Comparison of ENCODE assay signal across 18 cellular contexts in the genomic region with DNA sequence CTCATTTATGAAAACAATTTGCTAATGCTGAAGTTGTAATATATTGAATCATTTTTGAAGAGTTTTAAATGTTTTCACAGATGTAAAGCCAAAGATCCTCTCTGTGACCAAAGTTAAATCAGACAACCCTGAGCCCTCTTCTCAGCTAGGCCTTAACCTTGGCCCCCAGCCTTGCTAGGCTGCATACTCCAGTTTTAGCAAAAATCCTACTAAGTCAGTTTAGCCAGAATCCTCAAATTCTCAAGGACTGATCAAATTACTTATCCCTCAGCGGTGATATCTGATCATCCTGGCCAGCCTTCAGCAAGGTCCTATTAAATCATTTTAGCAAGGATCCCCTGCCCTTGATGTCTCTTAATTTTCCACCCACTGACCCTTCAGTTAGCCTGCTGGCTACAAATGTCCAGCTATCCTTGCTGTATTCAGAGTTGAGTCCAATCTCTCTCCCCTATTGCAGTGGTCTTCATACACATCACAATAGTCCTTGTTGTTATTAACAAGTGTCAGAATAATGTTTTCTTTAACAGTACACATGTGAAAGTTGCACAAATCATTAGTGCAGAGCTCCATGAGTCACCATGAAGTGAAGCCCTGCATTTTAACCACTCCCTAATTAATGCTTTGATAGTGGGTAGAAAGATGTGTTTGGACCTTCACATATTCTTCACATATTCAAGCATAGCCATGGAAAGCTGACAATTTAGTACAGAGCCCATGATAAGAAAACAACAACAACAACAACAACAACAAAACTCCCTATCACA.
"Had no signal": no experiment of that assay in that cellular context is flagged by ENCODE, and none has a peak within 500 bp of the region (broad histone marks: within the 10 kb centered on the region; RNA-seq: fewer than 3 reads in every experiment).

No MANE protein-coding gene starts in this region.

- H3K4me3 ChIP-seq: ascending aorta, breast epithelium, lung had no signal

- H3K27me3 ChIP-seq: ascending aorta, breast epithelium, foreskin keratinocyte had no signal

- H3K27ac Mint-ChIP-seq: activated CD4-positive, alpha-beta T cell treated with anti-CD3 and anti-CD28 coated beads, Interleukin-2, amount 10 ng/mL, durations not matched to agents 24 days and 14 days; activated naive CD4-positive, alpha-beta T cell treated with anti-CD3 and anti-CD28 coated beads for 36 hours; mesothelial cell of epicardium; T-helper 2 cell treated with Interferon-gamma antibody and Interleukin-4, amounts not matched to agents 5 μg/mL and 100 μg/mL, for 36 hours had no signal

- H3K9me3 Mint-ChIP-seq: activated CD4-positive, alpha-beta T cell treated with anti-CD3 and anti-CD28 coated beads, Interleukin-2, amount 10 ng/mL, durations not matched to agents 24 days and 14 days; activated naive CD4-positive, alpha-beta T cell treated with anti-CD3 and anti-CD28 coated beads for 36 hours; activated T-cell treated with anti-CD3 and anti-CD28 coated beads, Interleukin-2, amount 50 U/mL, for 4 hours; natural killer cell treated with Interleukin-12 subunit alpha and Interleukin-12 subunit beta and Interleukin-15 and Interleukin-18, amount 100 ng/mL, for 72 hours; T-helper 2 cell treated with Interferon-gamma antibody and Interleukin-4, amounts not matched to agents 5 μg/mL and 100 μg/mL, for 36 hours had no signal

- H3K4me1 ChIP-seq: ascending aorta, breast epithelium, foreskin keratinocyte had no signal

- H3K27me3 Mint-ChIP-seq: activated CD4-positive, alpha-beta T cell treated with anti-CD3 and anti-CD28 coated beads, Interleukin-2, amount 10 ng/mL, durations not matched to agents 24 days and 14 days; natural killer cell treated with Interleukin-12 subunit alpha and Interleukin-12 subunit beta and Interleukin-15 and Interleukin-18, amount 100 ng/mL, for 72 hours had no signal

- H3K36me3 ChIP-seq: breast epithelium had no signal

- H3K27ac ChIP-seq: ascending aorta, breast epithelium, foreskin keratinocyte had no signal

- H3K4me3 Mint-ChIP-seq: activated CD4-positive, alpha-beta T cell treated with anti-CD3 and anti-CD28 coated beads, Interleukin-2, amount 10 ng/mL, durations not matched to agents 24 days and 14 days; activated naive CD4-positive, alpha-beta T cell treated with anti-CD3 and anti-CD28 coated beads for 36 hours; activated T-cell treated with anti-CD3 and anti-CD28 coated beads, Interleukin-2, amount 50 U/mL, for 4 hours; mesothelial cell of epicardium; natural killer cell treated with Interleukin-12 subunit alpha and Interleukin-12 subunit beta and Interleukin-15 and Interleukin-18, amount 100 ng/mL, for 72 hours; T-helper 2 cell treated with Interferon-gamma antibody and Interleukin-4, amounts not matched to agents 5 μg/mL and 100 μg/mL, for 36 hours had no signal

- DNase-seq: activated CD4-positive, alpha-beta T cell treated with anti-CD3 and anti-CD28 coated beads, Interleukin-2, amount 10 ng/mL, durations not matched to agents 24 days and 14 days; activated CD4-positive, CD25-positive, alpha-beta regulatory T cell; activated CD8-positive, alpha-beta memory T cell treated with anti-CD3 and anti-CD28 coated beads, Interleukin-2, amount 50 U/mL, for 4 hours; activated naive CD4-positive, alpha-beta T cell treated with anti-CD3 and anti-CD28 coated beads for 36 hours; activated T-cell treated with anti-CD3 and anti-CD28 coated beads, Interleukin-2, amount 50 U/mL, for 4 hours; cerebellar nuclear complex; effector CD8-positive, alpha-beta T cell; foreskin keratinocyte; hippocampal formation; islet precursor cell; nucleus accumbens; stimulated activated naive CD4-positive, alpha-beta T cell had no signal

- H3K9me3 ChIP-seq: ascending aorta, breast epithelium had no signal
